In genomic region chr1:2204384-2205190, GRCh38 we compare ENCODE assay signal across 1 cellular context.
TF ChIP-seq lines count a peak whose summit lies in the region.

No MANE protein-coding gene starts in this region.

TF ChIP-seq in K562, 482 proteins besides CTCF, POLR2A, EP300 and RAD21 (continued from another document):
- TF ChIP-seq CUX1 (CRISPR knock-in tag; IDR thresholded peaks at IDR 0.05) (no peak), ZBTB40 (IDR thresholded peaks at IDR 0.05) (no peak), ZBTB40 (CRISPR knock-in tag; IDR thresholded peaks at IDR 0.05) (no peak), STAT6 (CRISPR knock-in tag; IDR thresholded peaks at IDR 0.05) (no peak), PHF8 (IDR thresholded peaks at IDR 0.05; ENCODE audit: borderline replicate concordance, low read length) (peak; percentile 59; the same call in 1 of the 2 replicates), CBX5 (IDR thresholded peaks at IDR 0.05; ENCODE audit: borderline replicate concordance, low read depth) (no peak), SREBF2 (CRISPR knock-in tag; IDR thresholded peaks at IDR 0.05) (no peak), MECOM (CRISPR knock-in tag; IDR thresholded peaks at IDR 0.05) (no peak), ZBTB7A (IDR thresholded peaks at IDR 0.05; ENCODE audit: borderline replicate concordance, control insufficient read depth, low read depth, low read length) (peak; percentile 84), TOE1 (IDR thresholded peaks at IDR 0.05; ENCODE audit: borderline replicate concordance) (no peak), TOE1 (CRISPR knock-in tag; IDR thresholded peaks at IDR 0.05; ENCODE audit: borderline replicate concordance, low read depth) (no peak), GABPB2 (CRISPR knock-in tag; conservative IDR thresholded peaks at IDR 0.05) (no peak), TFAM (CRISPR knock-in tag; conservative IDR thresholded peaks at IDR 0.05) (no peak), E2F5 (CRISPR knock-in tag; IDR thresholded peaks at IDR 0.05) (no peak), LARP7 (IDR thresholded peaks at IDR 0.05) (0 out of 2 replicates have a peak, but pooled peaks have one; percentile 11), ZNF253 (CRISPR knock-in tag; conservative IDR thresholded peaks at IDR 0.05) (no peak), TBP (optimal IDR thresholded peaks at IDR 0.05; ENCODE audit: low read depth, low read length) (peak; percentile 47), PHB2 (IDR thresholded peaks at IDR 0.05; ENCODE audit: low read depth) (no peak), RBM34 (IDR thresholded peaks at IDR 0.05; ENCODE audit: borderline replicate concordance, insufficient read depth, low read length) (no peak), DEAF1 (CRISPR knock-in tag; IDR thresholded peaks at IDR 0.05) (no peak), ETV5 (CRISPR knock-in tag; IDR thresholded peaks at IDR 0.05; ENCODE audit: low read depth) (no peak), FOXJ2 (tag; IDR thresholded peaks at IDR 0.05) (no peak), U2AF2 (optimal IDR thresholded peaks at IDR 0.05; ENCODE audit: low read depth, low read length) (no peak), IRF1 (CRISPR knock-in tag; IDR thresholded peaks at IDR 0.05; ENCODE audit: borderline replicate concordance) (no peak), E2F6 (IDR thresholded peaks at IDR 0.05; ENCODE audit: borderline replicate concordance in 1 of 2, extremely low read depth in 1 of 2, insufficient read depth in 1 of 2, insufficient read length in 1 of 2, low read depth in 1 of 2, low read length in 1 of 2, poor library complexity in 1 of 2, severe bottlenecking in 1 of 2) (peak in 1 of 2 experiments; percentile 22), ELF2 (CRISPR knock-in tag; IDR thresholded peaks at IDR 0.05) (no peak), MCM7 (IDR thresholded peaks at IDR 0.05) (no peak), ZNF512 (tag; IDR thresholded peaks at IDR 0.05) (no peak)
